Comparison of ENCODE assay signal across 13 cellular contexts in the genomic region with DNA sequence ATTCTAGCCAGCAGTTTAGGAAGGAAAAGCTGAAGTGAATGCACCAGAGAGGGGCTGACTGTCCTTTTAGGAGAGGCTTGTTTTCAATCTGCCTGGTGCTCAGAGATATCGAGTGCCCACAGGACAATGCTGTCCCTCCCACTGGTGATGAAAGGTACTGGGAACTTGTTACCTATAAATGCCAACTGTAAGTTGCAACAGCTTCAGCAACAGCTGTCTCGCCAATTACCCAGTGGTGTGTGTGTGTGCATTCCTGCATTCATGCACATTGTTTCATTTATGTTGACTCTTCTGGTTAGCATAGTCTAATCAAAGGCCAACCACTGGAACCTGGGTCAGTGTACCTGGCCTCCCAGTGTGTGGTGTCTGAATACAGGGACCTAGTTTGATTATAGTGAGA.
A peak's percentile ranks its signal among the peaks of the same experiment; 100 is the strongest.
DNase-seq lines count a peak whose midpoint lies in the region; ATAC-seq and TF ChIP-seq lines count a peak whose summit lies in the region.
"Had no signal": no experiment of that assay in that cellular context is flagged by ENCODE, and none has a peak within 500 bp of the region (broad histone marks: within the 10 kb centered on the region; RNA-seq: fewer than 3 reads in every experiment).

No MANE protein-coding gene starts in this region.

- DNase-seq in SK-N-SH (no peak), iPS-NIHi11 (ENCODE audit: low spot score) (peak; percentile 28), smooth muscle cell (lab: John Stamatoyannopoulos, UW; ENCODE audit: unreplicated experiment) (no peak), transverse colon (no peak), GF-D8 (lab: John Stamatoyannopoulos, UW) (no peak)
- no peak for DNase-seq in activated effector memory CD4-positive, alpha-beta T cell treated with anti-CD3 and anti-CD28 coated beads, Interleukin-2, amount 50 U/mL, for 16 hours
- DNase-seq: cortex of kidney, gastrocnemius medialis, NCI-H1048, T1000 had no signal

- TF ChIP-seq EP300 in SK-N-SH (IDR thresholded peaks at IDR 0.05; ENCODE audit: borderline replicate concordance in 1 of 2, low read depth in 1 of 2, low read length in 1 of 2) (no peak), transverse colon (IDR thresholded peaks at IDR 0.05; ENCODE audit: low read depth) (no peak)

- H2AFZ ChIP-seq in SK-N-SH (ENCODE audit: low read depth) (no peak overlapping the region), SU-DHL-6 (ENCODE audit: low read depth, low read length, severe bottlenecking) (peak overlapping the region; percentile 73), smooth muscle cell (ENCODE audit: low read depth) (peak overlapping the region; percentile 51)

- H3F3A ChIP-seq in SK-N-SH (replicated peaks; ENCODE audit: insufficient read depth) (no peaks in the 10 kb centered on the region), SU-DHL-6 (ENCODE audit: insufficient read depth) (no peaks in the 10 kb centered on the region), smooth muscle cell (ENCODE audit: low read depth) (peaks cover 8% of the 10 kb centered on the region)

- ATAC-seq in SK-N-SH treated with all-trans-retinoic acid at 6 μM for 48 hours: no peak; the same call in 2 of the 3 replicates
- ATAC-seq: gastrocnemius medialis had no signal

- H4K20me1 ChIP-seq in SK-N-SH (ENCODE audit: insufficient read depth): no peaks in the 10 kb centered on the region
- no peaks in the 10 kb centered on the region for H4K20me1 ChIP-seq in SU-DHL-6 (ENCODE audit: low read depth, low read length)
- no peaks in the 10 kb centered on the region for H4K20me1 ChIP-seq in smooth muscle cell (ENCODE audit: low read depth)

- no peak for TF ChIP-seq POLR2A in transverse colon (IDR thresholded peaks at IDR 0.05)

- H3K36me3 ChIP-seq in SK-N-SH (replicated peaks in 1 of 2; ENCODE audit: control insufficient read depth in 1 of 2, insufficient read depth in 2 of 2, low read length in 1 of 2) (no peaks in the 10 kb centered on the region), SU-DHL-6 (ENCODE audit: low read length) (no peaks in the 10 kb centered on the region), smooth muscle cell (ENCODE audit: low read depth) (no peaks in the 10 kb centered on the region), transverse colon (no peaks in the 10 kb centered on the region)
- H3K36me3 ChIP-seq: gastrocnemius medialis, vagina had no signal

- in situ Hi-C loops in transverse colon (cut with MboI; ENCODE audit: low pct_ligation_motif_present in 1 of 4, low pct_unique_long_range_greater_than_20kb in 1 of 4, low sequenced_read_pairs in 3 of 4): no loop called here

- H3K9me3 ChIP-seq in SK-N-SH (no peaks in the 10 kb centered on the region), SU-DHL-6 (ENCODE audit: insufficient read depth, low read length) (no peaks in the 10 kb centered on the region), smooth muscle cell (replicated peaks; ENCODE audit: low read depth) (no peaks in the 10 kb centered on the region), transverse colon (no peaks in the 10 kb centered on the region)
- H3K9me3 ChIP-seq: gastrocnemius medialis, vagina had no signal

- WGBS in SK-N-SH (ENCODE audit: low lambda C conversion rate): 94% methylated on average over 2 of the region's 2 CpGs
- 56% methylated on average over 2 of the region's 2 CpGs for WGBS in smooth muscle cell (ENCODE audit: low lambda C conversion rate)
- 68% methylated on average over 2 of the region's 2 CpGs; no CpG with 5 or more reads in 1 of the 2 donors for WGBS in transverse colon (ENCODE audit: low coverage in 1 of 2), 2 donors

- H3K79me2 ChIP-seq in SK-N-SH (ENCODE audit: insufficient read depth) (no peaks in the 10 kb centered on the region), SU-DHL-6 (ENCODE audit: insufficient read depth, low read length) (no peaks in the 10 kb centered on the region), smooth muscle cell (ENCODE audit: low read depth) (no peaks in the 10 kb centered on the region)

- POLR2A ChIA-PET in SK-N-SH (lab: Yijun Ruan, JAX): interaction anchor here (0.5 kb wide), 1 partner anchor 657 kb away, joined by 3 read pairs; no protein-coding TSS in a partner anchor

- H3K27me3 ChIP-seq in SK-N-SH (ENCODE audit: insufficient read depth): no peaks in the 10 kb centered on the region
- H3K27me3 ChIP-seq in SU-DHL-6 (ENCODE audit: low read length): no peaks in the 10 kb centered on the region
- H3K27me3 ChIP-seq in smooth muscle cell (ENCODE audit: low read depth): no peaks in the 10 kb centered on the region
- no peaks in the 10 kb centered on the region for H3K27me3 ChIP-seq in transverse colon
- H3K27me3 ChIP-seq: gastrocnemius medialis, vagina had no signal

- H3K9me2 ChIP-seq in SK-N-SH (no peaks in the 10 kb centered on the region), SU-DHL-6 (replicated peaks; ENCODE audit: insufficient read depth, low read length) (no peaks in the 10 kb centered on the region)

- no peak; the same call in 1 of the 2 replicates for TF ChIP-seq RAD21 in SK-N-SH (IDR thresholded peaks at IDR 0.05; ENCODE audit: low read length)

- CTCF ChIA-PET in SK-N-SH (lab: Yijun Ruan, JAX): interaction anchor here (0.6 to 2.1 kb wide), 4 partner anchors 18 to 1555 kb away, joined by 3 to 4 read pairs (median 3); no protein-coding TSS in a partner anchor

- TF ChIP-seq CTCF in SK-N-SH (IDR thresholded peaks at IDR 0.05): no peak
- TF ChIP-seq CTCF in SU-DHL-6 (IDR thresholded peaks at IDR 0.05; ENCODE audit: insufficient read depth, low read length, poor library complexity, severe bottlenecking): no peak
- TF ChIP-seq CTCF in smooth muscle cell (IDR thresholded peaks at IDR 0.05; ENCODE audit: borderline replicate concordance, insufficient read depth, poor library complexity, severe bottlenecking): no peak
- no peak for TF ChIP-seq CTCF in transverse colon (IDR thresholded peaks at IDR 0.05)

- H3K9ac ChIP-seq in SK-N-SH (no peak overlapping the region), SU-DHL-6 (ENCODE audit: low read length) (peak overlapping the region; percentile 13; the same call in 1 of the 2 replicates), smooth muscle cell (ENCODE audit: low read depth) (no peak overlapping the region)

- intact Hi-C loops in transverse colon (cut with DNase I; ENCODE audit: low total_unique reads): no loop called here

- H3K4me1 ChIP-seq in SK-N-SH (ENCODE audit: control insufficient read depth in 1 of 2, insufficient read depth in 2 of 2, low read depth in 1 of 2, low read length in 1 of 2): peaks cover 3 to 8% of the 10 kb centered on the region in 2 experiments; a peak in 2 of 4 replicates
- H3K4me1 ChIP-seq in smooth muscle cell (ENCODE audit: low read depth): peaks cover 25% of the 10 kb centered on the region
- peaks cover 0 to 18% (median 4%) of the 10 kb centered on the region in 4 donors for H3K4me1 ChIP-seq in transverse colon

- H3K27ac ChIP-seq in SK-N-SH (ENCODE audit: low read depth in 2 of 2, low read length in 1 of 2) (0 out of 4 replicates have a peak overlapping the region, but pooled peaks of 1 of the 2 experiments have one; percentile 14), SU-DHL-6 (ENCODE audit: low read depth, low read length) (peak overlapping the region; percentile 33; the same call in 1 of the 2 replicates), smooth muscle cell (ENCODE audit: low read depth) (no peak overlapping the region), transverse colon (no peak overlapping the region)
- H3K27ac ChIP-seq: gastrocnemius medialis, vagina had no signal

- H3K4me3 ChIP-seq in SK-N-SH (ENCODE audit: low read depth in 2 of 2, low read length in 1 of 2) (no peak overlapping the region), SU-DHL-6 (ENCODE audit: insufficient read depth, low read length, poor library complexity, severe bottlenecking) (no peak overlapping the region), smooth muscle cell (no peak overlapping the region), transverse colon (no peak overlapping the region)
- H3K4me3 ChIP-seq: gastrocnemius medialis, vagina had no signal

- H3K4me2 ChIP-seq in SK-N-SH: no peak overlapping the region
- peak overlapping the region; percentile 17 for H3K4me2 ChIP-seq in SU-DHL-6 (ENCODE audit: low read depth, low read length, poor library complexity, severe bottlenecking)
- H3K4me2 ChIP-seq in smooth muscle cell: peak overlapping the region; percentile 12

TF ChIP-seq in SK-N-SH, 30 proteins besides CTCF, POLR2A, EP300 and RAD21 (continues in another document):
- TF ChIP-seq RCOR1 (IDR thresholded peaks at IDR 0.05; ENCODE audit: low read length): 0 out of 2 replicates have a peak, but pooled peaks have one; percentile 24

TF ChIP-seq in SK-N-SH treated with all-trans-retinoic acid at 6 μM for 48 hours, 23 proteins besides CTCF, POLR2A, EP300 and RAD21 (continues in another document):
- TF ChIP-seq, protein P1, sequence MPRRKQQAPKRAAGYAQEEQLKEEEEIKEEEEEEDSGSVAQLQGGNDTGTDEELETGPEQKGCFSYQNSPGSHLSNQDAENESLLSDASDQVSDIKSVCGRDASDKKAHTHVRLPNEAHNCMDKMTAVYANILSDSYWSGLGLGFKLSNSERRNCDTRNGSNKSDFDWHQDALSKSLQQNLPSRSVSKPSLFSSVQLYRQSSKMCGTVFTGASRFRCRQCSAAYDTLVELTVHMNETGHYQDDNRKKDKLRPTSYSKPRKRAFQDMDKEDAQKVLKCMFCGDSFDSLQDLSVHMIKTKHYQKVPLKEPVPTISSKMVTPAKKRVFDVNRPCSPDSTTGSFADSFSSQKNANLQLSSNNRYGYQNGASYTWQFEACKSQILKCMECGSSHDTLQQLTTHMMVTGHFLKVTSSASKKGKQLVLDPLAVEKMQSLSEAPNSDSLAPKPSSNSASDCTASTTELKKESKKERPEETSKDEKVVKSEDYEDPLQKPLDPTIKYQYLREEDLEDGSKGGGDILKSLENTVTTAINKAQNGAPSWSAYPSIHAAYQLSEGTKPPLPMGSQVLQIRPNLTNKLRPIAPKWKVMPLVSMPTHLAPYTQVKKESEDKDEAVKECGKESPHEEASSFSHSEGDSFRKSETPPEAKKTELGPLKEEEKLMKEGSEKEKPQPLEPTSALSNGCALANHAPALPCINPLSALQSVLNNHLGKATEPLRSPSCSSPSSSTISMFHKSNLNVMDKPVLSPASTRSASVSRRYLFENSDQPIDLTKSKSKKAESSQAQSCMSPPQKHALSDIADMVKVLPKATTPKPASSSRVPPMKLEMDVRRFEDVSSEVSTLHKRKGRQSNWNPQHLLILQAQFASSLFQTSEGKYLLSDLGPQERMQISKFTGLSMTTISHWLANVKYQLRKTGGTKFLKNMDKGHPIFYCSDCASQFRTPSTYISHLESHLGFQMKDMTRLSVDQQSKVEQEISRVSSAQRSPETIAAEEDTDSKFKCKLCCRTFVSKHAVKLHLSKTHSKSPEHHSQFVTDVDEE (CRISPR knock-in tag; IDR thresholded peaks at IDR 0.05): no peak
- TF ChIP-seq GLIS3 (CRISPR knock-in tag; IDR thresholded peaks at IDR 0.05) (no peak), SNAI2 (CRISPR knock-in tag; IDR thresholded peaks at IDR 0.05) (no peak)
